ENCODE assay signal across 1 cellular context in the genomic region with DNA sequence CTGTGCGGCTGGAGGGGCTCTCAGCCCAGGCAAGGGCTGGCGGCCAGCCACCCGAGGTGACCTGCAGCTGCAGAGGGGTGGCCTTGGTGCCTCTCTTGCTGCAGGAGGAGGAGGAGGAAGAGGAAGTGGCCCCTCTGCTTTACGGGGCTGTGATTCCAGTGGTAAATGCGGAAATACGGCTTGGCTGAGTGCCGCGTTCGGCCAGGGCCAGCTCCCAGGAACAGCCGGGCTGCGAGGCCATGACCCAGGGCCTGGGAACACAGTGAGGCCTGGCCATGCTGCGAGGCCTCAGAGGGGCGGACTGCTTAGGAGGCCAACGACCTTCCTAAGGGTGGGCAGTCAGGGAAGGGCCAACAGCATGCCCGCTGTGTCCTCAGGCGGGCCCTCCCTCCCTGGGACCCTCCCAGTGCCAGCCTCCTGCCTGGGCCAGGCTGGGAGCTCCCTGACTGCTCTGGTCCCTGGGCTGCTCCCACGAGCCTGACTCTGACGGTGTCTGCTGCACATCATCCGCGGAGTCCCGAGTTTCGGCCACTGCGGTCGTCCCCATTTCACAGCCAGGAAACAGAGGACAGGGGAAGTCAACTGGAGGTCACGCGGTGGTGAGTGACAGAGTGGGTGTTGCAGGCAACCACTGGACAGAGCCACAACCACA.
TF ChIP-seq lines count a peak whose summit lies in the region.

No MANE protein-coding gene starts in this region.

TF ChIP-seq in HepG2, 621 proteins besides CTCF, POLR2A, EP300 and RAD21 (continued from another document and continues in another):
- TF ChIP-seq RERE (CRISPR knock-in tag; IDR thresholded peaks at IDR 0.05; ENCODE audit: low read depth) (no peak), ZFP36L2 (CRISPR knock-in tag; IDR thresholded peaks at IDR 0.05) (no peak), GTF2F1 (IDR thresholded peaks at IDR 0.05; ENCODE audit: low read length) (no peak), ZNF800 (CRISPR knock-in tag; IDR thresholded peaks at IDR 0.05) (no peak), ZNF850 (CRISPR knock-in tag; conservative IDR thresholded peaks at IDR 0.05) (no peak), ZNF629 (CRISPR knock-in tag; conservative IDR thresholded peaks at IDR 0.05) (peak; percentile 81), SMAD3 (CRISPR knock-in tag; IDR thresholded peaks at IDR 0.05) (no peak), E2F5 (CRISPR knock-in tag; conservative IDR thresholded peaks at IDR 0.05) (no peak), IKZF1 (IDR thresholded peaks at IDR 0.05) (no peak), ZNF350 (CRISPR knock-in tag; IDR thresholded peaks at IDR 0.05; ENCODE audit: borderline replicate concordance, low read depth) (no peak), TRIM24 (CRISPR knock-in tag; IDR thresholded peaks at IDR 0.05) (no peak), ZNF496 (CRISPR knock-in tag; IDR thresholded peaks at IDR 0.05; ENCODE audit: insufficient replicate concordance) (no peak), SRSF1 (optimal IDR thresholded peaks at IDR 0.05; ENCODE audit: low read depth, low read length) (no peak), WIZ (CRISPR knock-in tag; IDR thresholded peaks at IDR 0.05) (no peak), FOXA1 (IDR thresholded peaks at IDR 0.05) (no peak), FOXA1 (CRISPR knock-in tag; IDR thresholded peaks at IDR 0.05) (no peak), BRD4 (CRISPR knock-in tag; IDR thresholded peaks at IDR 0.05) (no peak), IKZF4 (CRISPR knock-in tag; IDR thresholded peaks at IDR 0.05; ENCODE audit: borderline replicate concordance, low read depth, not compliant biosample characterization) (no peak), KDM5B (CRISPR knock-in tag; IDR thresholded peaks at IDR 0.05; ENCODE audit: borderline replicate concordance) (peak; percentile 46; the same call in 1 of the 2 replicates), SIX4 (CRISPR knock-in tag; IDR thresholded peaks at IDR 0.05) (no peak), ELF3 (CRISPR knock-in tag; IDR thresholded peaks at IDR 0.05) (peak; percentile 76), EEA1 (CRISPR knock-in tag; IDR thresholded peaks at IDR 0.05; ENCODE audit: borderline replicate concordance) (no peak), TCF7L2 (IDR thresholded peaks at IDR 0.05; ENCODE audit: low read depth, low read length) (no peak), HNRNPL (IDR thresholded peaks at IDR 0.05; ENCODE audit: low read depth, low read length) (no peak), ZNF44 (CRISPR knock-in tag; IDR thresholded peaks at IDR 0.05) (no peak), DNMT1 (CRISPR knock-in tag; IDR thresholded peaks at IDR 0.05) (no peak), AGO1 (IDR thresholded peaks at IDR 0.05; ENCODE audit: low read depth, low read length, poor library complexity, severe bottlenecking) (no peak), ZNF678 (CRISPR knock-in tag; IDR thresholded peaks at IDR 0.05) (no peak), ZNF704 (CRISPR knock-in tag; IDR thresholded peaks at IDR 0.05; ENCODE audit: borderline replicate concordance) (no peak), NCOA2 (CRISPR knock-in tag; IDR thresholded peaks at IDR 0.05) (no peak), ZNF530 (CRISPR knock-in tag; IDR thresholded peaks at IDR 0.05; ENCODE audit: low read depth) (no peak), SMC3 (IDR thresholded peaks at IDR 0.05; ENCODE audit: low read length) (no peak), SP5 (CRISPR knock-in tag; IDR thresholded peaks at IDR 0.05; ENCODE audit: borderline replicate concordance, low read depth) (no peak), ZNF441 (CRISPR knock-in tag; IDR thresholded peaks at IDR 0.05; ENCODE audit: borderline replicate concordance) (no peak), ZNF256 (CRISPR knock-in tag; conservative IDR thresholded peaks at IDR 0.05) (no peak), ISX (CRISPR knock-in tag; conservative IDR thresholded peaks at IDR 0.05) (no peak), ZKSCAN8 (CRISPR knock-in tag; IDR thresholded peaks at IDR 0.05; ENCODE audit: borderline replicate concordance) (no peak), HES4 (CRISPR knock-in tag; IDR thresholded peaks at IDR 0.05; ENCODE audit: borderline replicate concordance) (no peak), NFIC (IDR thresholded peaks at IDR 0.05; ENCODE audit: low read length) (no peak), FOXA3 (CRISPR knock-in tag; IDR thresholded peaks at IDR 0.05) (no peak), CREB1 (IDR thresholded peaks at IDR 0.05) (no peak), CREB1 (CRISPR knock-in tag; IDR thresholded peaks at IDR 0.05) (no peak), SMARCC2 (IDR thresholded peaks at IDR 0.05) (no peak), KLF6 (CRISPR knock-in tag; IDR thresholded peaks at IDR 0.05) (no peak), ZNF367 (CRISPR knock-in tag; IDR thresholded peaks at IDR 0.05; ENCODE audit: borderline replicate concordance) (no peak), ZNF326 (CRISPR knock-in tag; IDR thresholded peaks at IDR 0.05; ENCODE audit: borderline replicate concordance) (no peak), ZNF160 (CRISPR knock-in tag; IDR thresholded peaks at IDR 0.05) (no peak), ZNF33B (CRISPR knock-in tag; IDR thresholded peaks at IDR 0.05) (no peak), ZNF720 (CRISPR knock-in tag; IDR thresholded peaks at IDR 0.05) (no peak), ZNF776 (CRISPR knock-in tag; IDR thresholded peaks at IDR 0.05) (no peak)
- TF ChIP-seq, protein P1, sequence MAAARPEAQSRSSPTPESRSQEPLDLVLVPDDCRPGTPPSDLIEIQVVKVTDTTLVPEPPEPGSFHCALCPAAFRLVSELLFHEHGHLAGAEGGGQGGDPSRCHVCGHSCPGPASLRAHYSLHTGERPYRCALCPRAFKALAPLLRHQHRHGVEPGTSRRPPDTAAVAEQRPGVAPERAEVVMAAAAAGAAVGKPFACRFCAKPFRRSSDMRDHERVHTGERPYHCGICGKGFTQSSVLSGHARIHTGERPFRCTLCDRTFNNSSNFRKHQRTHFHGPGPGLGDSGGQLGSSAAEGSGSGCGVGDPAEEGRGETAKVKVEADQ (CRISPR knock-in tag; IDR thresholded peaks at IDR 0.05; ENCODE audit: borderline replicate concordance), result no peak
- TF ChIP-seq, protein P2, sequence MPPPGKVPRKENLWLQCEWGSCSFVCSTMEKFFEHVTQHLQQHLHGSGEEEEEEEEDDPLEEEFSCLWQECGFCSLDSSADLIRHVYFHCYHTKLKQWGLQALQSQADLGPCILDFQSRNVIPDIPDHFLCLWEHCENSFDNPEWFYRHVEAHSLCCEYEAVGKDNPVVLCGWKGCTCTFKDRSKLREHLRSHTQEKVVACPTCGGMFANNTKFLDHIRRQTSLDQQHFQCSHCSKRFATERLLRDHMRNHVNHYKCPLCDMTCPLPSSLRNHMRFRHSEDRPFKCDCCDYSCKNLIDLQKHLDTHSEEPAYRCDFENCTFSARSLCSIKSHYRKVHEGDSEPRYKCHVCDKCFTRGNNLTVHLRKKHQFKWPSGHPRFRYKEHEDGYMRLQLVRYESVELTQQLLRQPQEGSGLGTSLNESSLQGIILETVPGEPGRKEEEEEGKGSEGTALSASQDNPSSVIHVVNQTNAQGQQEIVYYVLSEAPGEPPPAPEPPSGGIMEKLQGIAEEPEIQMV (CRISPR knock-in tag; IDR thresholded peaks at IDR 0.05; ENCODE audit: low read depth), result no peak
- TF ChIP-seq, protein P3, sequence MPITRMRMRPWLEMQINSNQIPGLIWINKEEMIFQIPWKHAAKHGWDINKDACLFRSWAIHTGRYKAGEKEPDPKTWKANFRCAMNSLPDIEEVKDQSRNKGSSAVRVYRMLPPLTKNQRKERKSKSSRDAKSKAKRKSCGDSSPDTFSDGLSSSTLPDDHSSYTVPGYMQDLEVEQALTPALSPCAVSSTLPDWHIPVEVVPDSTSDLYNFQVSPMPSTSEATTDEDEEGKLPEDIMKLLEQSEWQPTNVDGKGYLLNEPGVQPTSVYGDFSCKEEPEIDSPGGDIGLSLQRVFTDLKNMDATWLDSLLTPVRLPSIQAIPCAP (CRISPR knock-in tag; IDR thresholded peaks at IDR 0.05; ENCODE audit: low read depth), result no peak
- TF ChIP-seq, protein P4, sequence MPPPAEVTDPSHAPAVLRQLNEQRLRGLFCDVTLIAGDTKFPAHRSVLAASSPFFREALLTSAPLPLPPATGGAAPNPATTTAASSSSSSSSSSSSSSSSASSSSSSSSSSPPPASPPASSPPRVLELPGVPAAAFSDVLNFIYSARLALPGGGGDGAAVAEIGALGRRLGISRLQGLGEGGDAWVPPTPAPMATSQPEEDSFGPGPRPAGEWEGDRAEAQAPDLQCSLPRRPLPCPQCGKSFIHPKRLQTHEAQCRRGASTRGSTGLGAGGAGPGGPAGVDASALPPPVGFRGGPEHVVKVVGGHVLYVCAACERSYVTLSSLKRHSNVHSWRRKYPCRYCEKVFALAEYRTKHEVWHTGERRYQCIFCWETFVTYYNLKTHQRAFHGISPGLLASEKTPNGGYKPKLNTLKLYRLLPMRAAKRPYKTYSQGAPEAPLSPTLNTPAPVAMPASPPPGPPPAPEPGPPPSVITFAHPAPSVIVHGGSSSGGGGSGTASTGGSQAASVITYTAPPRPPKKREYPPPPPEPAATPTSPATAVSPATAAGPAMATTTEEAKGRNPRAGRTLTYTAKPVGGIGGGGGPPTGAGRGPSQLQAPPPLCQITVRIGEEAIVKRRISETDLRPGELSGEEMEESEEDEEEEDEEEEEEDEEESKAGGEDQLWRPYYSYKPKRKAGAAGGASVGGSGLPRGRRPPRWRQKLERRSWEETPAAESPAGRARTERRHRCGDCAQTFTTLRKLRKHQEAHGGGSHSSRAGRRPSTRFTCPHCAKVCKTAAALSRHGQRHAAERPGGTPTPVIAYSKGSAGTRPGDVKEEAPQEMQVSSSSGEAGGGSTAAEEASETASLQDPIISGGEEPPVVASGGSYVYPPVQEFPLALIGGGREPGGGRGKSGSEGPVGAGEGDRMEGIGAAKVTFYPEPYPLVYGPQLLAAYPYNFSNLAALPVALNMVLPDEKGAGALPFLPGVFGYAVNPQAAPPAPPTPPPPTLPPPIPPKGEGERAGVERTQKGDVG (CRISPR knock-in tag; IDR thresholded peaks at IDR 0.05; ENCODE audit: borderline replicate concordance), result peak; percentile 73; the same call in 1 of the 2 replicates
- TF ChIP-seq, protein P5, sequence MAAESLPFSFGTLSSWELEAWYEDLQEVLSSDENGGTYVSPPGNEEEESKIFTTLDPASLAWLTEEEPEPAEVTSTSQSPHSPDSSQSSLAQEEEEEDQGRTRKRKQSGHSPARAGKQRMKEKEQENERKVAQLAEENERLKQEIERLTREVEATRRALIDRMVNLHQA (CRISPR knock-in tag; IDR thresholded peaks at IDR 0.05), result no peak
